Comparison of ENCODE assay signal across 25 cellular contexts in the genomic region with DNA sequence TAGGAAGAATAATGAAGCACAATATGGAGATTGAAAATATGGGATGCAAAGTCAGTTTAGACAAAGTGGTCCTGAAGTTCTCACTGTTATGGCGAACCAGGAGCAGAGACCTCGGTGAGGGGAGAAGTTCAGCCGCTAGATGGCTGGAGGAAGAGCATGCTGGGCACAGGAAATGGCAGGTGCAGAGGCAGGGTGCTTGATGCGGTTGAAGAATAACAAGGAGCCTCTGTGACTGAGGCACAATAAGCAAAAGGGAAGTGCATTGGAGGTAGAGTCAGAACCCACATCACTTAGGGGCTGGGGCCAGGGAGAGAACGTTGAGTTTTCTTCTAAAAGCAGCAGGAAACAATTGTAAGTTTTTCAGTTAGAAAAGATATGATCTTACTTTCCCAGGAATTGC.
DNase-seq lines count a peak whose midpoint lies in the region; ATAC-seq and TF ChIP-seq lines count a peak whose summit lies in the region.
"Had no signal": no experiment of that assay in that cellular context is flagged by ENCODE, and none has a peak within 500 bp of the region (broad histone marks: within the 10 kb centered on the region; RNA-seq: fewer than 3 reads in every experiment).

No MANE protein-coding gene starts in this region.

- DNase-seq in DND-41 (peak; percentile 90), HL-60 (ENCODE audit: low read depth in 1 of 2, low spot score in 1 of 2) (peak in 1 of 2 experiments; percentile 88), NB4 (ENCODE audit: low read depth) (peak; percentile 48), H4 (ENCODE audit: low spot score) (no peak), NK-92 (lab: John Stamatoyannopoulos, UW; ENCODE audit: unreplicated experiment) (no peak), MG63 (no peak)
- DNase-seq in activated CD8-positive, alpha-beta T cell treated with anti-CD3 and anti-CD28 coated beads for 36 hours: peak; percentile 29
- DNase-seq: activated CD4-positive, alpha-beta memory T cell treated with anti-CD3 and anti-CD28 coated beads, Interleukin-2, amount 10 ng/mL, durations not matched to agents 7 days and 5 days; activated CD4-positive, CD25-positive, alpha-beta regulatory T cell treated with anti-CD3 and anti-CD28 coated beads, Interleukin-2, amount 50 U/mL, for 72 hours; activated naive CD4-positive, alpha-beta T cell treated with anti-CD3 and anti-CD28 coated beads, Interleukin-2, amount 50 U/mL, for 16 hours; effector CD4-positive, alpha-beta T cell; gastrocnemius medialis; HCEC 1CT; left colon; NCI-H1436; NCI-H446 treated with DMSO at 0.1 percent for 48 hours; NCI-H774; upper lobe of left lung had no signal

- peak overlapping the region; percentile 94 for H3K27ac ChIP-seq in DND-41 (ENCODE audit: low read length)
- peak overlapping the region; percentile 65 for H3K27ac ChIP-seq in HL-60 (replicated peaks)
- H3K27ac ChIP-seq: ascending aorta, gastrocnemius medialis, hepatocyte, upper lobe of left lung had no signal

- peaks cover 100% of the 10 kb centered on the region for H3K4me1 ChIP-seq in DND-41 (ENCODE audit: insufficient read depth, low read length)
- H3K4me1 ChIP-seq: ascending aorta, gastrocnemius medialis, upper lobe of left lung had no signal

- no peak overlapping the region for H2AFZ ChIP-seq in DND-41 (ENCODE audit: low read depth, low read length)
- H2AFZ ChIP-seq: hepatocyte had no signal

- CTCF ChIA-PET in activated CD8-positive, alpha-beta T cell treated with anti-CD3 and anti-CD28 coated beads for 36 hours (lab: Charles Lee): no interaction called here

- H3K9me3 ChIP-seq in DND-41 (ENCODE audit: insufficient read depth, low read length, severe bottlenecking) (no peaks in the 10 kb centered on the region), MG63 (no peaks in the 10 kb centered on the region)
- H3K9me3 ChIP-seq: ascending aorta, gastrocnemius medialis, upper lobe of left lung had no signal

- H3K4me2 ChIP-seq in DND-41 (ENCODE audit: insufficient read depth, low read length): peak overlapping the region; percentile 40
- H3K4me2 ChIP-seq: hepatocyte had no signal

- H3K4me1 Mint-ChIP-seq in activated CD8-positive, alpha-beta T cell treated with anti-CD3 and anti-CD28 coated beads for 36 hours (ENCODE audit: low read depth): peaks cover 17% of the 10 kb centered on the region
- H3K4me1 Mint-ChIP-seq: activated CD4-positive, alpha-beta memory T cell treated with anti-CD3 and anti-CD28 coated beads, Interleukin-2, amount 10 ng/mL, durations not matched to agents 7 days and 5 days; activated T-helper 17 cell treated with anti-CD3 and anti-CD28 coated beads, Interleukin-2, amount 50 U/mL, for 72 hours; nephron; stimulated activated effector memory CD8-positive, alpha-beta T cell treated with anti-CD3 and anti-CD28 coated beads, Interleukin-12 subunit alpha, Interleukin-12 subunit beta, amount 100 ng/mL, for 72 hours had no signal

- peak overlapping the region in 1 of 2 experiments; percentile 23; a peak in 1 of 4 replicates for H3K4me3 ChIP-seq in DND-41 (ENCODE audit: low read depth in 1 of 2, low read length in 2 of 2)
- no peak overlapping the region for H3K4me3 ChIP-seq in HL-60 (replicated peaks; ENCODE audit: insufficient read depth, low read length)
- H3K4me3 ChIP-seq in NB4 (ENCODE audit: low read depth, low read length): no peak overlapping the region
- no peak overlapping the region for H3K4me3 ChIP-seq in MG63
- H3K4me3 ChIP-seq: ascending aorta, gastrocnemius medialis, hepatocyte, upper lobe of left lung had no signal

- peak; percentile 26 for TF ChIP-seq POLR2A in NB4 (IDR thresholded peaks at IDR 0.05; ENCODE audit: extremely low read depth, insufficient read length)

- H3K36me3 ChIP-seq in DND-41 (ENCODE audit: insufficient read depth, low read length) (peaks cover 66% of the 10 kb centered on the region), MG63 (no peaks in the 10 kb centered on the region)
- H3K36me3 ChIP-seq: ascending aorta, gastrocnemius medialis, upper lobe of left lung had no signal

- intact Hi-C loops in activated CD8-positive, alpha-beta T cell treated with anti-CD3 and anti-CD28 coated beads for 36 hours (cut with micrococcal nuclease): no loop called here

- TF ChIP-seq CTCF in DND-41 (IDR thresholded peaks at IDR 0.05; ENCODE audit: borderline replicate concordance, extremely low read depth, low read length, poor library complexity, severe bottlenecking) (peak; percentile 70), HL-60 (IDR thresholded peaks at IDR 0.05; ENCODE audit: insufficient read depth, low read length) (no peak), NB4 (IDR thresholded peaks at IDR 0.05; ENCODE audit: low read depth, low read length) (no peak)
- TF ChIP-seq CTCF in activated CD8-positive, alpha-beta T cell treated with anti-CD3 and anti-CD28 coated beads for 36 hours (IDR thresholded peaks at IDR 0.05): no peak

- POLR2A ChIA-PET in activated CD8-positive, alpha-beta T cell treated with anti-CD3 and anti-CD28 coated beads for 36 hours (lab: Charles Lee): no interaction called here

- H3K79me2 ChIP-seq in DND-41 (ENCODE audit: insufficient read depth, low read length): peaks cover 87% of the 10 kb centered on the region
- H3K79me2 ChIP-seq: hepatocyte had no signal

- no peaks in the 10 kb centered on the region for H3K36me3 Mint-ChIP-seq in activated CD8-positive, alpha-beta T cell treated with anti-CD3 and anti-CD28 coated beads for 36 hours (ENCODE audit: low read depth)
- H3K36me3 Mint-ChIP-seq: stimulated activated effector memory CD8-positive, alpha-beta T cell treated with anti-CD3 and anti-CD28 coated beads, Interleukin-12 subunit alpha, Interleukin-12 subunit beta, amount 100 ng/mL, for 72 hours had no signal

- H3K27me3 Mint-ChIP-seq in activated CD8-positive, alpha-beta T cell treated with anti-CD3 and anti-CD28 coated beads for 36 hours: no peaks in the 10 kb centered on the region
- H3K27me3 Mint-ChIP-seq: activated CD4-positive, alpha-beta memory T cell treated with anti-CD3 and anti-CD28 coated beads, Interleukin-2, amount 10 ng/mL, durations not matched to agents 7 days and 5 days had no signal

- no peak overlapping the region for H3K4me3 Mint-ChIP-seq in activated CD8-positive, alpha-beta T cell treated with anti-CD3 and anti-CD28 coated beads for 36 hours
- H3K4me3 Mint-ChIP-seq: activated CD4-positive, alpha-beta memory T cell treated with anti-CD3 and anti-CD28 coated beads, Interleukin-2, amount 10 ng/mL, durations not matched to agents 7 days and 5 days; activated T-helper 17 cell treated with anti-CD3 and anti-CD28 coated beads, Interleukin-2, amount 50 U/mL, for 72 hours; nephron; stimulated activated effector memory CD8-positive, alpha-beta T cell treated with anti-CD3 and anti-CD28 coated beads, Interleukin-12 subunit alpha, Interleukin-12 subunit beta, amount 100 ng/mL, for 72 hours had no signal

- H4K20me1 ChIP-seq in DND-41 (ENCODE audit: insufficient read depth, low read length): no peaks in the 10 kb centered on the region

- H3K9me3 Mint-ChIP-seq in activated CD8-positive, alpha-beta T cell treated with anti-CD3 and anti-CD28 coated beads for 36 hours: no peaks in the 10 kb centered on the region

- no peaks in the 10 kb centered on the region for H3K27me3 ChIP-seq in DND-41 (ENCODE audit: insufficient read depth, low read length, poor library complexity)
- H3K27me3 ChIP-seq in HL-60 (ENCODE audit: insufficient read depth, poor library complexity, severe bottlenecking): no peaks in the 10 kb centered on the region
- H3K27me3 ChIP-seq in MG63: no peaks in the 10 kb centered on the region; the same call in 1 of the 2 replicates
- H3K27me3 ChIP-seq: ascending aorta, gastrocnemius medialis, hepatocyte, upper lobe of left lung had no signal

- H3K27ac Mint-ChIP-seq in activated CD8-positive, alpha-beta T cell treated with anti-CD3 and anti-CD28 coated beads for 36 hours: no peak overlapping the region
- H3K27ac Mint-ChIP-seq: activated CD4-positive, alpha-beta memory T cell treated with anti-CD3 and anti-CD28 coated beads, Interleukin-2, amount 10 ng/mL, durations not matched to agents 7 days and 5 days; activated T-helper 17 cell treated with anti-CD3 and anti-CD28 coated beads, Interleukin-2, amount 50 U/mL, for 72 hours; nephron; stimulated activated effector memory CD8-positive, alpha-beta T cell treated with anti-CD3 and anti-CD28 coated beads, Interleukin-12 subunit alpha, Interleukin-12 subunit beta, amount 100 ng/mL, for 72 hours had no signal

- ATAC-seq in DND-41 (ENCODE audit: insufficient read depth, low read depth) (peak; percentile 92), HG03135 (IDR thresholded peaks at IDR 0.05; ENCODE audit: unreplicated experiment) (no peak)
- peak; percentile 53 for ATAC-seq in activated CD8-positive, alpha-beta T cell treated with anti-CD3 and anti-CD28 coated beads for 36 hours
- ATAC-seq: activated T-helper 17 cell treated with anti-CD3 and anti-CD28 coated beads, Interleukin-2, amount 50 U/mL, for 72 hours; gastrocnemius medialis; left colon; SK-N-SH treated with all-trans-retinoic acid at 6 μM for 48 hours; stimulated activated effector memory CD8-positive, alpha-beta T cell treated with anti-CD3 and anti-CD28 coated beads, Interleukin-12 subunit alpha, Interleukin-12 subunit beta, amount 100 ng/mL, for 72 hours had no signal

- peak overlapping the region; percentile 49 for H3K9ac ChIP-seq in DND-41 (ENCODE audit: low read depth, low read length)

Comparison
In these comparisons a context has a peak if more than half of its experiments do, and no peak if none do; other contexts are left out.
1. DNase-seq: peak in DND-41 (single experiment), NB4 (single experiment) and activated CD8-positive, alpha-beta T cell treated with anti-CD3 and anti-CD28 coated beads for 36 hours (single experiment); none in H4 (single experiment), NK-92 (single experiment) and MG63 (single experiment).